ENCODE assay signal across 8 cellular contexts in genomic region chr16:590165-590874, GRCh38. TPM values are rescaled to one million over a fixed set of nuclear protein-coding genes. Genes with fewer than 3 reads are reported as not detected.
DNase-seq lines count a peak whose midpoint lies in the region; ATAC-seq and TF ChIP-seq lines count a peak whose summit lies in the region.

No MANE protein-coding gene starts in this region.

- no peaks in the 10 kb centered on the region for H3K36me3 ChIP-seq in mucosa of rectum (ENCODE audit: control insufficient read depth in 2 of 2, insufficient read depth in 2 of 2, low read length in 2 of 2)

- peak overlapping the region; percentile 92 for H3K27ac Mint-ChIP-seq in chondrocyte (ENCODE audit: unreplicated experiment)

- no peaks in the 10 kb centered on the region for H3K27me3 Mint-ChIP-seq in chondrocyte (ENCODE audit: low read depth)

- no peaks in the 10 kb centered on the region for H3K36me3 Mint-ChIP-seq in chondrocyte (ENCODE audit: low read depth)

- DNase-seq in GM10266 (ENCODE audit: extremely low spot score): no peak
- peak; percentile 19 for DNase-seq in KBM-7
- peak; percentile 89 for DNase-seq in chondrocyte (ENCODE audit: low spot score)
- no peak for DNase-seq in NCI-H2196 (lab: John Stamatoyannopoulos, UW; ENCODE audit: unreplicated experiment)
- DNase-seq in A172 (ENCODE audit: low spot score): no peak
- DNase-seq in COLO829 (ENCODE audit: low spot score): no peak

- H3K4me1 ChIP-seq in mucosa of rectum (ENCODE audit: control insufficient read depth in 2 of 2, insufficient read depth in 2 of 2, low read length in 2 of 2): peaks cover 55 to 58% of the 10 kb centered on the region in 2 donors

- TF ChIP-seq CTCF in GM10266 (IDR thresholded peaks at IDR 0.05; ENCODE audit: control insufficient read depth, insufficient read depth, low read depth, missing control alignments) (peak; percentile 22), chondrocyte (IDR thresholded peaks at IDR 0.05) (peak; percentile 47)

- in situ Hi-C loops in KBM-7 (cut with MboI; ENCODE audit: low pct_unique_long_range_greater_than_20kb, low sequenced_read_pairs): no loop called here

- H3K27me3 ChIP-seq in mucosa of rectum (ENCODE audit: control insufficient read depth in 2 of 2, insufficient read depth in 2 of 2, low read length in 2 of 2): peaks cover 0 to 2% of the 10 kb centered on the region in 2 donors

- H3K4me3 ChIP-seq in mucosa of rectum (ENCODE audit: low read length in 2 of 2): peak overlapping the region; percentile 88 to 95

- no peak for ATAC-seq in GM21576 (IDR thresholded peaks at IDR 0.05; ENCODE audit: unreplicated experiment)

- H3K9me3 Mint-ChIP-seq in chondrocyte (ENCODE audit: low read depth): no peaks in the 10 kb centered on the region

- peak overlapping the region; percentile 93 for H3K4me3 Mint-ChIP-seq in chondrocyte (ENCODE audit: unreplicated experiment)

- H3K9me3 ChIP-seq in mucosa of rectum (ENCODE audit: control insufficient read depth in 2 of 2, low read length in 2 of 2): no peaks in the 10 kb centered on the region

- H3K27ac ChIP-seq in mucosa of rectum (ENCODE audit: low read depth in 2 of 2, low read length in 2 of 2): peak overlapping the region; percentile 92 to 96

- peak overlapping the region; percentile 92 to 98 for H3K9ac ChIP-seq in mucosa of rectum (ENCODE audit: low read depth in 1 of 2, low read length in 2 of 2)

- peaks cover 42% of the 10 kb centered on the region for H3K4me1 Mint-ChIP-seq in chondrocyte (ENCODE audit: low read depth)

RNA-seq across cellular contexts. Expression of gene RAB40C, which starts 0.5 kb away (rescaled TPM):
- 15.2 to 19.6 TPM (median 19.6 TPM) in 3 replicates for total RNA-seq in chondrocyte
- total RNA-seq in A172 (2014; rRNA removed; shearing (Covaris generic)): 16.8 and 20.2 TPM in 2 replicates

RNA-seq across cellular contexts. Expression of gene PIGQ, which starts 20.6 kb away (rescaled TPM):
- total RNA-seq in chondrocyte: 34.1 to 57.1 TPM (median 37.3 TPM) in 3 replicates
- total RNA-seq in A172 (2014; rRNA removed; shearing (Covaris generic)): 76.5 and 77.1 TPM in 2 replicates

RNA-seq across cellular contexts. Expression of gene NHLRC4, which starts 23.5 kb away (rescaled TPM):
- total RNA-seq in chondrocyte: not detected in 3 replicates
- total RNA-seq in A172 (2014; rRNA removed; shearing (Covaris generic)): 0.34 TPM in 1 of 2 replicates, not detected in the other

RNA-seq across cellular contexts. Expression of gene PRR35, which starts 30.1 kb away (rescaled TPM):
- not detected in 3 replicates for total RNA-seq in chondrocyte
- not detected in 2 replicates for total RNA-seq in A172 (2014; rRNA removed; shearing (Covaris generic))

RNA-seq across cellular contexts. Expression of gene WFIKKN1, which starts 40.5 kb away (rescaled TPM):
- 0.36 to 0.56 TPM (median 0.47 TPM) in 3 replicates for total RNA-seq in chondrocyte
- 0.24 TPM in 1 of 2 replicates, not detected in the other for total RNA-seq in A172 (2014; rRNA removed; shearing (Covaris generic))

Comparison
In these comparisons a context has a peak if more than half of its experiments do, and no peak if none do; other contexts are left out.
1. DNase-seq: peak in KBM-7 (single experiment) and chondrocyte (single experiment); none in GM10266 (single experiment), NCI-H2196 (single experiment), A172 (single experiment) and COLO829 (single experiment).